8 cellular contexts compared by ENCODE assay signal in genomic region chr12:110578522-110579238, GRCh38. TPM values are rescaled to one million over a fixed set of nuclear protein-coding genes. Genes with fewer than 3 reads are reported as not detected.
A peak's percentile ranks its signal among the peaks of the same experiment; 100 is the strongest.
DNase-seq lines count a peak whose midpoint lies in the region; ATAC-seq and TF ChIP-seq lines count a peak whose summit lies in the region.

No MANE protein-coding gene starts in this region.

- H3K27ac Mint-ChIP-seq in activated naive CD4-positive, alpha-beta T cell treated with anti-CD3 and anti-CD28 coated beads, Interleukin-2, amount 50 U/mL, for 24 hours, result peak overlapping the region; percentile 98

- DNase-seq in heart left ventricle, result no peak
- no peak for DNase-seq in cardiac septum (ENCODE audit: low spot score)
- no peak for DNase-seq in left lung
- no peak for DNase-seq in upper lobe of right lung
- no peak for DNase-seq in posterior vena cava (ENCODE audit: low spot score)
- no peak for DNase-seq in hepatic stellate cell (ENCODE audit: low spot score)
- no peak for DNase-seq in NCI-H1105 (lab: John Stamatoyannopoulos, UW)

- H3K27me3 Mint-ChIP-seq in activated naive CD4-positive, alpha-beta T cell treated with anti-CD3 and anti-CD28 coated beads, Interleukin-2, amount 50 U/mL, for 24 hours, result no peaks in the 10 kb centered on the region

- peak overlapping the region; percentile 93 for H3K4me3 Mint-ChIP-seq in activated naive CD4-positive, alpha-beta T cell treated with anti-CD3 and anti-CD28 coated beads, Interleukin-2, amount 50 U/mL, for 24 hours

- H3K4me1 Mint-ChIP-seq in activated naive CD4-positive, alpha-beta T cell treated with anti-CD3 and anti-CD28 coated beads, Interleukin-2, amount 50 U/mL, for 24 hours, result peaks cover 77% of the 10 kb centered on the region

- no peaks in the 10 kb centered on the region for H3K36me3 ChIP-seq in heart left ventricle
- H3K36me3 ChIP-seq in left lung, result no peaks in the 10 kb centered on the region
- no peaks in the 10 kb centered on the region for H3K36me3 ChIP-seq in upper lobe of right lung

- peaks cover 2 to 86% (median 53%) of the 10 kb centered on the region in 12 donors for H3K4me1 ChIP-seq in heart left ventricle
- peaks cover 21 to 82% of the 10 kb centered on the region in 2 donors for H3K4me1 ChIP-seq in left lung
- H3K4me1 ChIP-seq in upper lobe of right lung, result peaks cover 31% of the 10 kb centered on the region

- ATAC-seq in heart left ventricle (no peak), left lung (no peak), upper lobe of right lung (no peak)

- TF ChIP-seq CTCF in heart left ventricle (IDR thresholded peaks at IDR 0.05) (no peak), left lung (IDR thresholded peaks at IDR 0.05) (no peak), upper lobe of right lung (IDR thresholded peaks at IDR 0.05) (no peak)

- 50 to 70% (median 62%) methylated on average over 12 of the region's 12 CpGs for WGBS in heart left ventricle, 4 donors

- H3K9me3 Mint-ChIP-seq in activated naive CD4-positive, alpha-beta T cell treated with anti-CD3 and anti-CD28 coated beads, Interleukin-2, amount 50 U/mL, for 24 hours, result no peaks in the 10 kb centered on the region

- TF ChIP-seq POLR2A in heart left ventricle (IDR thresholded peaks at IDR 0.05), result no peak

- H3K27ac ChIP-seq in heart left ventricle (peak overlapping the region in 11 of 12 donors; percentile 23 to 98 (median 65)), left lung (peak overlapping the region; percentile 79 to 90), upper lobe of right lung (peak overlapping the region; percentile 62)

- peak overlapping the region in 4 of 12 donors; percentile 2 to 29 (median 10) for H3K4me3 ChIP-seq in heart left ventricle
- no peak overlapping the region for H3K4me3 ChIP-seq in left lung
- no peak overlapping the region for H3K4me3 ChIP-seq in upper lobe of right lung

- intact Hi-C loops in heart left ventricle (cut with DNase I), result loop anchor here in 1 of 10 donors (2.0 kb wide), 1 partner anchor 22 kb away; no protein-coding TSS in a partner anchor
- intact Hi-C loops in cardiac septum (cut with DNase I), result no loop called here
- intact Hi-C loops in left lung (cut with DNase I), result no loop called here
- intact Hi-C loops in upper lobe of right lung (cut with DNase I), result no loop called here
- intact Hi-C loops in posterior vena cava (cut with DNase I), result no loop called here

- H3K27me3 ChIP-seq in heart left ventricle, result no peaks in the 10 kb centered on the region
- no peaks in the 10 kb centered on the region for H3K27me3 ChIP-seq in left lung
- H3K27me3 ChIP-seq in upper lobe of right lung, result no peaks in the 10 kb centered on the region

- peaks cover 16% of the 10 kb centered on the region for H3K36me3 Mint-ChIP-seq in activated naive CD4-positive, alpha-beta T cell treated with anti-CD3 and anti-CD28 coated beads, Interleukin-2, amount 50 U/mL, for 24 hours

- no peaks in the 10 kb centered on the region for H3K9me3 ChIP-seq in heart left ventricle
- H3K9me3 ChIP-seq in left lung, result no peaks in the 10 kb centered on the region
- no peaks in the 10 kb centered on the region for H3K9me3 ChIP-seq in upper lobe of right lung

RNA-seq across cellular contexts. Expression of gene PPTC7, which starts 4.4 kb away (rescaled TPM):
- total RNA-seq in heart left ventricle, result 100 to 1,000 TPM in 1 of 9 donors, 10 to 100 TPM in 8; 47.5 to 113 (median 72.7) TPM
- 10 to 100 TPM; 26.6 to 53.1 TPM for polyA plus RNA-seq in heart left ventricle
- total RNA-seq in cardiac septum, result 55.0 TPM
- 10 to 100 TPM; 22.3 to 24.2 TPM for total RNA-seq in left lung
- total RNA-seq in upper lobe of right lung, result 26.4 TPM
- 10 to 100 TPM; 21.5 to 34.5 TPM for total RNA-seq in posterior vena cava

RNA-seq across cellular contexts. Expression of gene TCTN1, which starts 35.2 kb away (rescaled TPM):
- total RNA-seq in heart left ventricle (10 to 100 TPM; 17.3 to 27.7 (median 20.2) TPM), cardiac septum (20.7 TPM), left lung (10 to 100 TPM; 34.1 to 44.5 TPM), upper lobe of right lung (30.4 TPM), posterior vena cava (10 to 100 TPM; 24.0 to 35.8 TPM)
- polyA plus RNA-seq in heart left ventricle, result 10 to 100 TPM; 12.6 to 18.5 TPM
